1 cellular context compared by ENCODE assay signal in the genomic region with DNA sequence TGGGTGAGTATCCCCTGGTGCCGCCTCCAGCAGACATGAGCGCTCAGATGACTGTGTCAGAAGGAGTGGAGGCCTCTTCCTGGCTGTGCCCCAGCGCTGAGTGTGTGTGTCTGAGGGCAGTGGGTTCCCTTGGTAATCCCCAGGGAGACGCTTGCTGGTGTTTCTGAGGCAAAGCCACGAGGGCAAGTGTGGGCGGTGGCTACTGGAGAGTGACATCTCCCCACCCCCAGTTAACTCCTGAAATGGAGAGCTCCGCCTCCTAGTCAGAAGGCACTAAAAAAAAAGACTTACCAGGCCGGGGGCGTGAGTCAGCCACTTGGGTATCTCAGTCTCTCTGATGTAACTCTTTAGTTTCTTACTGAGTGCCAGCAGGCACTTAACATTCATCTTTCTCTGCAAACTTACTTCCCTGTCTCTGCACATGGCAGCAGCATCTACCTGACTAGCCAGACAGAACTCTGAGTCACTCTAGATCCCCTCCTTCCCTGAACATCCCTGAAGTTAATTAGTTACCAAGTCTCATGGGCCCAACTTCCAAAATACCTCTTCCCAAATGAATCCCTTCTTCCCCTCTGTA.
TF ChIP-seq lines count a peak whose summit lies in the region.

No MANE protein-coding gene starts in this region.

TF ChIP-seq in A549, 52 proteins besides CTCF, POLR2A, EP300 and RAD21 (continued from another document):
- TF ChIP-seq, protein P1, sequence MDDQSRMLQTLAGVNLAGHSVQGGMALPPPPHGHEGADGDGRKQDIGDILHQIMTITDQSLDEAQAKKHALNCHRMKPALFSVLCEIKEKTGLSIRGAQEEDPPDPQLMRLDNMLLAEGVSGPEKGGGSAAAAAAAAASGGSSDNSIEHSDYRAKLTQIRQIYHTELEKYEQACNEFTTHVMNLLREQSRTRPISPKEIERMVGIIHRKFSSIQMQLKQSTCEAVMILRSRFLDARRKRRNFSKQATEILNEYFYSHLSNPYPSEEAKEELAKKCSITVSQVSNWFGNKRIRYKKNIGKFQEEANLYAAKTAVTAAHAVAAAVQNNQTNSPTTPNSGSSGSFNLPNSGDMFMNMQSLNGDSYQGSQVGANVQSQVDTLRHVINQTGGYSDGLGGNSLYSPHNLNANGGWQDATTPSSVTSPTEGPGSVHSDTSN (IDR thresholded peaks at IDR 0.05): peak; percentile 66
